ENCODE assay signal across 8 cellular contexts in genomic region chr13:46551410-46552301, GRCh38. TPM values are rescaled to one million over a fixed set of nuclear protein-coding genes. Genes with fewer than 3 reads are reported as not detected.
A peak's percentile ranks its signal among the peaks of the same experiment; 100 is the strongest.
DNase-seq lines count a peak whose midpoint lies in the region; ATAC-seq and TF ChIP-seq lines count a peak whose summit lies in the region.

No MANE protein-coding gene starts in this region.

- no peak overlapping the region for H3K27ac ChIP-seq in SJSA1
- no peak overlapping the region for H3K27ac ChIP-seq in cardiac muscle cell
- no peak overlapping the region for H3K27ac ChIP-seq in trophoblast cell (ENCODE audit: low read depth, low read length)

- no peak overlapping the region for H3K9ac ChIP-seq in trophoblast cell (ENCODE audit: low read length)

- no peak overlapping the region for H3K4me3 ChIP-seq in SJSA1
- no peak overlapping the region for H3K4me3 ChIP-seq in cardiac muscle cell
- no peak overlapping the region for H3K4me3 ChIP-seq in trophoblast cell (ENCODE audit: low read depth, low read length)

- H3K4me3 Mint-ChIP-seq in activated naive CD8-positive, alpha-beta T cell: peak overlapping the region; percentile 95
- H3K4me3 Mint-ChIP-seq in type B pancreatic cell: peak overlapping the region; percentile 97

- peak overlapping the region; percentile 56 for H2AK5ac ChIP-seq in trophoblast cell (ENCODE audit: low read length)

- H3K27me3 Mint-ChIP-seq in activated naive CD8-positive, alpha-beta T cell: no peaks in the 10 kb centered on the region
- H3K27me3 Mint-ChIP-seq in type B pancreatic cell: peaks cover 6% of the 10 kb centered on the region

- ATAC-seq in HG02938 (IDR thresholded peaks at IDR 0.05; ENCODE audit: unreplicated experiment): no peak

- no CpG with 5 or more reads among the region's 22 CpGs for WGBS in trophoblast cell (ENCODE audit: extremely low coverage, insufficient coverage, insufficient read length)

- TF ChIP-seq CTCF in LNCAP (IDR thresholded peaks at IDR 0.05) (peak; percentile 79), cardiac muscle cell (IDR thresholded peaks at IDR 0.05; ENCODE audit: low read depth, low read length) (peak; percentile 93), type B pancreatic cell (conservative IDR thresholded peaks at IDR 0.05) (peak; percentile 92)

- H3K14ac ChIP-seq in trophoblast cell (ENCODE audit: low read length): peak overlapping the region; percentile 21

- H4K8ac ChIP-seq in trophoblast cell (ENCODE audit: low read depth, low read length): no peak overlapping the region

- H3K27ac Mint-ChIP-seq in activated naive CD8-positive, alpha-beta T cell: no peak overlapping the region
- peak overlapping the region; percentile 82 for H3K27ac Mint-ChIP-seq in type B pancreatic cell

- H3K23ac ChIP-seq in trophoblast cell (ENCODE audit: low read length): no peak overlapping the region

- H2BK120ac ChIP-seq in trophoblast cell (ENCODE audit: insufficient read depth, low read length, poor library complexity): no peak overlapping the region

- peak overlapping the region; percentile 78 for H4K91ac ChIP-seq in trophoblast cell (ENCODE audit: low read depth, low read length)

- H3K36me3 ChIP-seq in SJSA1 (peaks cover 11% of the 10 kb centered on the region), cardiac muscle cell (no peaks in the 10 kb centered on the region), trophoblast cell (ENCODE audit: control insufficient read depth in 1 of 2, insufficient read depth in 2 of 2, low read length in 2 of 2) (no peaks in the 10 kb centered on the region)

- no peak overlapping the region for H2AFZ ChIP-seq in trophoblast cell (ENCODE audit: insufficient read depth, low read length, poor library complexity)

- H3K27me3 ChIP-seq in SJSA1 (replicated peaks) (no peaks in the 10 kb centered on the region), cardiac muscle cell (no peaks in the 10 kb centered on the region), trophoblast cell (ENCODE audit: insufficient read depth, low read length) (no peaks in the 10 kb centered on the region)

- peaks cover 24% of the 10 kb centered on the region for H3K79me1 ChIP-seq in trophoblast cell (ENCODE audit: low read length)

- no peaks in the 10 kb centered on the region for H3K9me3 Mint-ChIP-seq in activated naive CD8-positive, alpha-beta T cell (ENCODE audit: low read depth)
- no peaks in the 10 kb centered on the region for H3K9me3 Mint-ChIP-seq in type B pancreatic cell

- H4K12ac ChIP-seq in trophoblast cell (ENCODE audit: low read depth, low read length): no peak overlapping the region

- H3K18ac ChIP-seq in trophoblast cell (ENCODE audit: low read length): peak overlapping the region; percentile 12

- H3K4me2 ChIP-seq in trophoblast cell (ENCODE audit: low read length): peak overlapping the region; percentile 85

- H3K36me3 Mint-ChIP-seq in activated naive CD8-positive, alpha-beta T cell: no peaks in the 10 kb centered on the region
- H3K36me3 Mint-ChIP-seq in type B pancreatic cell: no peaks in the 10 kb centered on the region

- no peak overlapping the region for H2BK5ac ChIP-seq in trophoblast cell (ENCODE audit: low read depth, low read length, poor library complexity)

- H3K4ac ChIP-seq in trophoblast cell (ENCODE audit: low read depth, low read length): no peak overlapping the region

- peak overlapping the region; percentile 37 for H2BK12ac ChIP-seq in trophoblast cell (ENCODE audit: low read length)

- H3K9me3 ChIP-seq in SJSA1 (replicated peaks) (no peaks in the 10 kb centered on the region), cardiac muscle cell (ENCODE audit: low read depth) (no peaks in the 10 kb centered on the region), trophoblast cell (ENCODE audit: insufficient read depth, low read depth, low read length) (no peaks in the 10 kb centered on the region)

- peaks cover 17% of the 10 kb centered on the region for H3K79me2 ChIP-seq in trophoblast cell (ENCODE audit: control insufficient read depth, insufficient read depth, low read length, poor library complexity)

- DNase-seq in DMS79 (lab: John Stamatoyannopoulos, UW): peak; percentile 47
- peak; percentile 56 to 79 for DNase-seq in SJSA1 (ENCODE audit: low read depth in 1 of 2, low spot score in 2 of 2)
- peak; percentile 78 to 83 for DNase-seq in cardiac muscle cell (ENCODE audit: low read depth in 1 of 2, low spot score in 1 of 2)
- DNase-seq in trophoblast cell: peak; percentile 83 to 95
- DNase-seq in type B pancreatic cell (ENCODE audit: extremely low spot score, unreplicated experiment): no peak

- H3K4me1 ChIP-seq in SJSA1 (replicated peaks) (peaks cover 21% of the 10 kb centered on the region), cardiac muscle cell (ENCODE audit: low read depth) (peaks cover 4% of the 10 kb centered on the region), trophoblast cell (ENCODE audit: control insufficient read depth in 1 of 2, insufficient read depth in 2 of 2, low read length in 2 of 2) (peaks cover 6 to 12% of the 10 kb centered on the region in 2 experiments)

- H3K4me1 Mint-ChIP-seq in activated naive CD8-positive, alpha-beta T cell (ENCODE audit: low read depth): peaks cover 36% of the 10 kb centered on the region
- peaks cover 37% of the 10 kb centered on the region for H3K4me1 Mint-ChIP-seq in type B pancreatic cell (ENCODE audit: unreplicated experiment)

RNA-seq across cellular contexts. Expression of gene LRCH1, which starts 1.3 kb away (rescaled TPM):
- total RNA-seq in SJSA1 (2014; rRNA removed; shearing (Covaris generic)): 4.3 and 6.3 TPM in 2 replicates
- total RNA-seq in cardiac muscle cell (7.5 and 14.6 TPM in 2 replicates), type B pancreatic cell (ENCODE audit: low replicate concordance) (17.4 and 23.0 TPM in 2 replicates)
- 6.0 and 13.6 TPM in 2 replicates for polyA plus RNA-seq in cardiac muscle cell
- polyA plus RNA-seq in trophoblast cell (2013): 13.9 and 14.1 TPM in 2 replicates
